ENCODE assay signal across 26 cellular contexts in the genomic region with DNA sequence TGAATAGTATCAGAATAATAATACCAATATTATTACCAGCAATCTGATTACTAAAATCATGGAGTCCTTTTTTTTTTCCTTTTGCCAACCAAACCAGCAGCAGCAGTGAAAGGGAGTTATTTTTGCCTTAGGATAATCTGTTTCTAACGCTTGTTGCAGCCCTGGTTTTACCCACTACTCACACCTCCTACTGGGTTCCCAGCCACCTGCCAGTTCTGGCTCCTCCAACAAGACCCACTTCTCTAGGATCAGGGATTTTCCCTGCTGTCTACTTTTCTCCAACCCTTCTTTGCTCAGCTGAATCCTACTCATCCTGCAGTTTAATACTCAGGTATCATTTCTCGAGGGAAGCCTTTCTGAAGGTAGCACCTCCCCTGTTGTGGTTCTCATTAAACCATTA.
"Had no signal": no experiment of that assay in that cellular context is flagged by ENCODE, and none has a peak within 500 bp of the region (broad histone marks: within the 10 kb centered on the region; RNA-seq: fewer than 3 reads in every experiment).

No MANE protein-coding gene starts in this region.

- H3K36me3 Mint-ChIP-seq: activated CD4-positive, alpha-beta memory T cell treated with anti-CD3 and anti-CD28 coated beads for 36 hours; activated naive CD4-positive, alpha-beta T cell treated with anti-CD3 and anti-CD28 coated beads, Interleukin-2, amount 10 ng/mL, durations not matched to agents 7 days and 5 days; activated naive CD8-positive, alpha-beta T cell treated with anti-CD3 and anti-CD28 coated beads for 36 hours had no signal

- H3K4me1 Mint-ChIP-seq: activated B cell treated with CpG ODN at 0.5 μM for 24 hours; activated CD4-positive, alpha-beta T cell treated with anti-CD3 and anti-CD28 coated beads, Interleukin-2, amount 10 ng/mL, durations not matched to agents 24 days and 14 days; activated naive CD4-positive, alpha-beta T cell treated with anti-CD3 and anti-CD28 coated beads, Interleukin-2, amount 10 ng/mL, durations not matched to agents 7 days and 5 days; activated naive CD8-positive, alpha-beta T cell treated with anti-CD3 and anti-CD28 coated beads for 36 hours; IgD-negative memory B cell had no signal

- DNase-seq: activated B cell treated with CpG ODN at 0.5 μM for 24 hours; activated CD4-positive, alpha-beta memory T cell treated with anti-CD3 and anti-CD28 coated beads for 36 hours; activated CD4-positive, alpha-beta T cell treated with anti-CD3 and anti-CD28 coated beads for 1 hour; activated CD4-positive, alpha-beta T cell treated with anti-CD3 and anti-CD28 coated beads, Interleukin-2, amount 10 ng/mL, durations not matched to agents 24 days and 14 days; activated CD8-positive, alpha-beta memory T cell treated with anti-CD3 and anti-CD28 coated beads for 24 hours; activated gamma-delta T cell treated with Interleukin-2 at 50 U/mL for 16 hours; activated naive CD4-positive, alpha-beta T cell treated with anti-CD3 and anti-CD28 coated beads, Interleukin-2, amount 10 ng/mL, durations not matched to agents 7 days and 5 days; activated naive CD8-positive, alpha-beta T cell treated with anti-CD3 and anti-CD28 coated beads for 36 hours; activated T-cell treated with anti-CD3 and anti-CD28 coated beads, Interleukin-2, amount 50 U/mL, for 4 hours; adrenal gland; caudate nucleus; KG1; MV-4-11; NCI-H1092 treated with DMSO at 0.1 percent for 48 hours; NCI-H1417 treated with DMSO at 0.1 percent for 48 hours; NCI-H1694; NCI-H2029 treated with DMSO at 0.1 percent for 48 hours; NCI-H510A treated with DMSO at 0.1 percent for 48 hours; NCI-H748 treated with DMSO at 0.1 percent for 48 hours; Peyer's patch; SHP77; SW 1271 had no signal

- ATAC-seq: activated T-cell treated with anti-CD3 and anti-CD28 coated beads, Interleukin-2, amount 50 U/mL, for 4 hours; SK-N-SH treated with all-trans-retinoic acid at 6 μM for 48 hours had no signal

- H3K27me3 Mint-ChIP-seq: activated B cell treated with CpG ODN at 0.5 μM for 24 hours, IgD-negative memory B cell had no signal

- H3K4me3 Mint-ChIP-seq: activated B cell treated with CpG ODN at 0.5 μM for 24 hours; activated CD4-positive, alpha-beta memory T cell treated with anti-CD3 and anti-CD28 coated beads for 36 hours; activated CD4-positive, alpha-beta T cell treated with anti-CD3 and anti-CD28 coated beads, Interleukin-2, amount 10 ng/mL, durations not matched to agents 24 days and 14 days; activated naive CD4-positive, alpha-beta T cell treated with anti-CD3 and anti-CD28 coated beads, Interleukin-2, amount 10 ng/mL, durations not matched to agents 7 days and 5 days; activated naive CD8-positive, alpha-beta T cell treated with anti-CD3 and anti-CD28 coated beads for 36 hours; activated T-cell treated with anti-CD3 and anti-CD28 coated beads, Interleukin-2, amount 50 U/mL, for 4 hours; IgD-negative memory B cell had no signal

- H3K27ac Mint-ChIP-seq: activated B cell treated with CpG ODN at 0.5 μM for 24 hours; activated CD4-positive, alpha-beta memory T cell treated with anti-CD3 and anti-CD28 coated beads for 36 hours; activated CD4-positive, alpha-beta T cell treated with anti-CD3 and anti-CD28 coated beads, Interleukin-2, amount 10 ng/mL, durations not matched to agents 24 days and 14 days; activated naive CD4-positive, alpha-beta T cell treated with anti-CD3 and anti-CD28 coated beads, Interleukin-2, amount 10 ng/mL, durations not matched to agents 7 days and 5 days; activated naive CD8-positive, alpha-beta T cell treated with anti-CD3 and anti-CD28 coated beads for 36 hours; IgD-negative memory B cell had no signal

- H3K27ac ChIP-seq: adrenal gland, Peyer's patch, RWPE1 had no signal

- H3K27me3 ChIP-seq: adrenal gland, Peyer's patch, SJSA1 had no signal

- H3K36me3 ChIP-seq: adrenal gland, Peyer's patch, SJSA1 had no signal

- H3K4me3 ChIP-seq: adrenal gland, Peyer's patch, SJSA1 had no signal

- H3K9me3 Mint-ChIP-seq: activated B cell treated with CpG ODN at 0.5 μM for 24 hours; activated CD4-positive, alpha-beta memory T cell treated with anti-CD3 and anti-CD28 coated beads for 36 hours; activated CD4-positive, alpha-beta T cell treated with anti-CD3 and anti-CD28 coated beads, Interleukin-2, amount 10 ng/mL, durations not matched to agents 24 days and 14 days; activated naive CD4-positive, alpha-beta T cell treated with anti-CD3 and anti-CD28 coated beads, Interleukin-2, amount 10 ng/mL, durations not matched to agents 7 days and 5 days; activated naive CD8-positive, alpha-beta T cell treated with anti-CD3 and anti-CD28 coated beads for 36 hours; activated T-cell treated with anti-CD3 and anti-CD28 coated beads, Interleukin-2, amount 50 U/mL, for 4 hours; IgD-negative memory B cell had no signal

- H3K4me1 ChIP-seq: adrenal gland, Peyer's patch had no signal

- H3K9me3 ChIP-seq: adrenal gland, Peyer's patch, SJSA1 had no signal
